ENCODE assay signal across 33 cellular contexts in genomic region chr19:52981329-52981728, GRCh38. TPM values are rescaled to one million over a fixed set of nuclear protein-coding genes. Genes with fewer than 3 reads are reported as not detected.
"Had no signal": no experiment of that assay in that cellular context is flagged by ENCODE, and none has a peak within 500 bp of the region (broad histone marks: within the 10 kb centered on the region; RNA-seq: fewer than 3 reads in every experiment).

No MANE protein-coding gene starts in this region.

- H3K27ac Mint-ChIP-seq: memory B cell, mesothelial cell of epicardium had no signal

- H3K27ac ChIP-seq: epithelial cell of prostate, gastrocnemius medialis, prostate gland, right atrium auricular region, stomach, thyroid gland had no signal

- DNase-seq: effector CD4-positive, alpha-beta T cell; gastrocnemius medialis; head of caudate nucleus; kidney; mucosa of descending colon; naive B cell; stimulated activated CD4-positive, alpha-beta T cell treated with anti-CD3 and anti-CD28 coated beads, Interleukin-12 subunit alpha, Interleukin-12 subunit beta, amount 100 ng/mL, for 4 hours; stimulated activated CD4-positive, alpha-beta T cell treated with anti-CD3 and anti-CD28 coated beads, Interleukin-1b, Interleukin-23, amount 100 ng/mL, for 48 hours; stimulated activated CD4-positive, alpha-beta T cell treated with anti-CD3 and anti-CD28 coated beads, Interleukin-4, amount 100 ng/mL, for 1 hour; stimulated activated CD8-positive, alpha-beta memory T cell treated with anti-CD3 and anti-CD28 coated beads, Interleukin-4, amount 100 ng/mL, for 48 hours; stimulated activated naive CD4-positive, alpha-beta T cell treated with Interleukin-2 at 50 U/mL for 16 hours; stomach; thyroid gland; trophoblast cell had no signal

- H3K4me1 Mint-ChIP-seq: memory B cell, mesothelial cell of epicardium, naive B cell, neural crest cell had no signal

- ATAC-seq: esophagus mucosa; gastrocnemius medialis; left lobe of liver; mucosa of descending colon; natural killer cell treated with Interleukin-12 subunit alpha and Interleukin-12 subunit beta and Interleukin-15 and Interleukin-18, amount 100 ng/mL, for 72 hours; sciatic nerve had no signal

- H3K4me1 ChIP-seq: gastrocnemius medialis, prostate gland, right atrium auricular region, stomach, thyroid gland had no signal

- H3K9me3 ChIP-seq: gastrocnemius medialis, prostate gland, right atrium auricular region, thyroid gland had no signal

- H3K4me3 Mint-ChIP-seq: memory B cell; mesothelial cell of epicardium; naive B cell; natural killer cell treated with Interleukin-12 subunit alpha and Interleukin-12 subunit beta and Interleukin-15 and Interleukin-18, amount 100 ng/mL, for 72 hours; neural crest cell had no signal

- FAIRE-seq: colon, kidney had no signal

- H3K4me3 ChIP-seq: dorsolateral prefrontal cortex, gastrocnemius medialis, lung, mucosa of descending colon, prostate gland, right atrium auricular region, smooth muscle cell, stomach, thyroid gland had no signal

- H3K27me3 ChIP-seq: dorsolateral prefrontal cortex, gastrocnemius medialis, right atrium auricular region, stomach, thyroid gland had no signal

- H3K4me2 ChIP-seq: smooth muscle cell had no signal

RNA-seq across cellular contexts. Expression of gene ERVV-1, which starts 32.4 kb away (rescaled TPM):
- total RNA-seq: esophagus mucosa; glomerular endothelial cell; kidney; left lobe of liver; liver; lung; mucosa of descending colon; natural killer cell treated with Interleukin-12 subunit alpha and Interleukin-12 subunit beta and Interleukin-15 and Interleukin-18, amount 100 ng/mL, for 72 hours; neural crest cell; osteoblast; right atrium auricular region; sciatic nerve; stomach; subcutaneous adipose tissue; temporal lobe; thyroid gland had no signal
- polyA plus RNA-seq: liver, lung, stomach had no signal
